ENCODE assay signal across 8 cellular contexts in the genomic region with DNA sequence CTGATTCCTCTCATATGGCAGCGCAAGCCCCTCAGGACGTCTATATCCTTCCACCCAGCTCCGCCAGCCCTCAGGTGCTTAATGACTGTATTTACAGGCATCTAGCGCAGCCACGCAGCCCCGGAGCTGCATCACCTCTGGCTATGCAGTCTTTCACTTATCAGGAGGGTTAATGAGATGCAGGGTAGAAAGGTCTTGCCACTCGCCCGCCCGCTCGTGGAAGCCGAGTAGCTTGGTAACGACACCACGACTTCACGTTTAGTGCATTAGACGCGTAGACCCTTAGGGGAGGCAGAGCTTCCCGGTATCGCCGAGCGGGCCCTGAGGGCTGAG. TPM values are rescaled to one million over a fixed set of nuclear protein-coding genes. Genes with fewer than 3 reads are reported as not detected.
A peak's percentile ranks its signal among the peaks of the same experiment; 100 is the strongest.
DNase-seq lines count a peak whose midpoint lies in the region; TF ChIP-seq lines count a peak whose summit lies in the region.

No MANE protein-coding gene starts in this region.

- peak overlapping the region; percentile 53 for H3K9ac ChIP-seq in ES-I3 (ENCODE audit: low read depth, low read length)

- H3K27ac ChIP-seq in RWPE1 = no peak overlapping the region

- no peaks in the 10 kb centered on the region for H3K9me3 ChIP-seq in ES-I3 (ENCODE audit: control insufficient read depth, insufficient read depth, low read length)

- POLR2A ChIA-PET in RWPE1 (lab: Yijun Ruan, JAX; ENCODE audit: low non-redundant PET) = no interaction called here

- peaks cover 9% of the 10 kb centered on the region for H3K27me3 Mint-ChIP-seq in nephron progenitor cell (ENCODE audit: low read depth, poor library complexity)

- H3K4me3 Mint-ChIP-seq in nephron progenitor cell = peak overlapping the region; percentile 88

- peaks cover 32% of the 10 kb centered on the region for H3K9me3 Mint-ChIP-seq in nephron progenitor cell

- H3K36me3 ChIP-seq in ES-I3 (ENCODE audit: insufficient read depth, low read length) = no peaks in the 10 kb centered on the region

- CTCF ChIA-PET in RWPE1 (lab: Yijun Ruan, JAX) = interaction anchor here (1.0 kb wide), 2 partner anchors 38 to 115 kb away, joined by 4 read pairs; no protein-coding TSS in a partner anchor

- H3K4me1 Mint-ChIP-seq in nephron progenitor cell = peaks cover 31% of the 10 kb centered on the region

- H3K27ac Mint-ChIP-seq in nephron progenitor cell = peak overlapping the region; percentile 92

- peak overlapping the region; percentile 64 for H3K4me3 ChIP-seq in epithelial cell of proximal tubule (ENCODE audit: low read depth, low read length)

- DNase-seq in RWPE1 (ENCODE audit: low spot score) (peak; percentile 5), epithelial cell of proximal tubule (ENCODE audit: low read depth) (no peak), nephron progenitor cell (no peak), SHP77 treated with DMSO at 0.1 percent for 48 hours (lab: John Stamatoyannopoulos, UW) (no peak), AML-193 (lab: John Stamatoyannopoulos, UW) (no peak), NCI-H345 (lab: John Stamatoyannopoulos, UW) (no peak), COLO829 (ENCODE audit: low spot score) (no peak)

- H3K36me3 Mint-ChIP-seq in nephron progenitor cell (ENCODE audit: low read depth) = no peaks in the 10 kb centered on the region

- peaks cover 12% of the 10 kb centered on the region for H3K4me1 ChIP-seq in ES-I3 (ENCODE audit: insufficient read depth, low read length)

- no peak for TF ChIP-seq CTCF in RWPE1 (conservative IDR thresholded peaks at IDR 0.05; ENCODE audit: low read depth)
- no peak for TF ChIP-seq CTCF in epithelial cell of proximal tubule (conservative IDR thresholded peaks at IDR 0.05; ENCODE audit: low read depth, low read length)
- TF ChIP-seq CTCF in nephron progenitor cell (IDR thresholded peaks at IDR 0.05) = no peak

RNA-seq across cellular contexts. Expression of a gene that starts 1.5 kb away (rescaled TPM):
- total RNA-seq in epithelial cell of proximal tubule = 5.3 and 5.4 TPM in 2 replicates
